In the genomic region with DNA sequence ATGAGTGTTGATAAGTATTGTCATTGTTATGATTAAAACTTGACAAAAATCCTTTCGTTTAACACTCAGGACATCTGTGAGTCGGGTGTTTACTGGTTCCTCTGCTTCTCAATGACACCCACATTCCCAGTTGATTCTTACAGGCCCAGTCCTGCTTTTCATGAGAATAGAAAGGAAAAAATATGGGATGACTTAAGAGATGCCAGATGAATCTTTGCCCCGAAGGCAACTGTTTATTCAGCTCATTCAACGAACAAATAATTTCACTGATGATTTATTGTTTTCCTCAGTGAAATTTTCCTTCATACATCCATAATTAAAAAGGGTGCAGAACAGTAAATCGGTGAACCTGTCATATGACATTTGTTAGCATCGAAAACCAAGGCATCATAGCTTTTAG, we compare ENCODE assay signal across 19 cellular contexts.
"Had no signal": no experiment of that assay in that cellular context is flagged by ENCODE, and none has a peak within 500 bp of the region (broad histone marks: within the 10 kb centered on the region; RNA-seq: fewer than 3 reads in every experiment).

No MANE protein-coding gene starts in this region.

- H3K9ac ChIP-seq: parathyroid adenoma had no signal

- H3K36me3 ChIP-seq: left ventricle myocardium inferior, thyroid gland had no signal

- H3K27ac ChIP-seq: body of pancreas, dorsolateral prefrontal cortex, left ventricle myocardium inferior, parathyroid adenoma, thyroid gland, VCaP had no signal

- H3K9me3 ChIP-seq: body of pancreas, thyroid gland had no signal

- DNase-seq: activated CD4-positive, alpha-beta memory T cell treated with anti-CD3 and anti-CD28 coated beads, Interleukin-2, amount 10 ng/mL, durations not matched to agents 7 days and 5 days; activated CD4-positive, alpha-beta T cell treated with anti-CD3 and anti-CD28 coated beads, Interleukin-2, amount 10 ng/mL, durations not matched to agents 24 days and 14 days; activated gamma-delta T cell treated with Interleukin-2 at 50 U/mL for 16 hours; anterior cingulate cortex; body of pancreas; central memory CD4-positive, alpha-beta T cell; dorsolateral prefrontal cortex; effector memory CD8-positive, alpha-beta T cell; foreskin fibroblast; immature natural killer cell; kidney glomerular epithelial cell; left ventricle myocardium inferior; nephron progenitor cell; right cardiac atrium; stimulated activated CD4-positive, alpha-beta T cell treated with anti-CD3 and anti-CD28 coated beads, Interleukin-4, amount 100 ng/mL, for 4 hours; stimulated activated naive CD8-positive, alpha-beta T cell treated with anti-CD3 and anti-CD28 coated beads, Interleukin-15, Interleukin-2, amounts not matched to agents 100 U/mL and 50 U/mL, for 24 hours; thyroid gland had no signal

- H3K79me2 ChIP-seq: parathyroid adenoma had no signal

- H3K4me3 ChIP-seq: body of pancreas, dorsolateral prefrontal cortex, left ventricle myocardium inferior, thyroid gland had no signal

- H3K27me3 ChIP-seq: body of pancreas, dorsolateral prefrontal cortex, thyroid gland had no signal

- H2AFZ ChIP-seq: parathyroid adenoma had no signal

- H3K4me1 ChIP-seq: body of pancreas, left ventricle myocardium inferior, parathyroid adenoma, thyroid gland had no signal
